ENCODE assay signal across 9 cellular contexts in the genomic region with DNA sequence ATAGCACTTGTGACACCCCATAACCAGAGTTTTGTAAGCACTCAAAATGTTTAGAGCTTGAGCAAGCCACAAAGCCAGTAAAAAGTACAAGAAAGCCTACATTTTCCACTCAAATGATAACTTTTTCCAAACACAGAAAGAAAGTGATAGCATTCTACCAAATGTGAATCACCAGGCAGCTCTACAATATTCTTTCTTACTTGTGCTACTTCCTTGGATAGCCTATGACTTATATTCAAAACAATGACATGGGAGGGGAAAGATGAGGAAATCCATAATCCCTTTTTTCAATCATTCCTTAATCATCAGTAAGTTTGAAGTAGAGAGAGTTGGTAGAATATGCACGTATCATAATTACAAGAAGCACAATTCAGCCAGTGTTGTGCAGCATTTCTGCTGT.
"Had no signal": no experiment of that assay in that cellular context is flagged by ENCODE, and none has a peak within 500 bp of the region (broad histone marks: within the 10 kb centered on the region; RNA-seq: fewer than 3 reads in every experiment).

No MANE protein-coding gene starts in this region.

- ATAC-seq: activated naive CD8-positive, alpha-beta T cell treated with anti-CD3 and anti-CD28 coated beads, Interleukin-2, amount 50 U/mL, for 24 hours; activated T-cell treated with anti-CD3 and anti-CD28 coated beads, Interleukin-2, amount 50 U/mL, for 72 hours; heart right ventricle had no signal

- DNase-seq: activated CD4-positive, alpha-beta memory T cell treated with anti-CD3 and anti-CD28 coated beads, Interleukin-2, amount 10 ng/mL, durations not matched to agents 7 days and 5 days; activated naive CD4-positive, alpha-beta T cell; activated naive CD8-positive, alpha-beta T cell treated with anti-CD3 and anti-CD28 coated beads, Interleukin-2, amount 50 U/mL, for 24 hours; activated T-cell treated with anti-CD3 and anti-CD28 coated beads, Interleukin-2, amount 50 U/mL, for 72 hours; cerebellar nuclear complex; heart right ventricle; islet precursor cell; left ventricle myocardium inferior; stomach had no signal
